Comparison of ENCODE assay signal across 21 cellular contexts in genomic region chr5:96577909-96578308, GRCh38.
"Had no signal": no experiment of that assay in that cellular context is flagged by ENCODE, and none has a peak within 500 bp of the region (broad histone marks: within the 10 kb centered on the region; RNA-seq: fewer than 3 reads in every experiment).

No MANE protein-coding gene starts in this region.

- H3K4me1 ChIP-seq: ascending aorta, heart right ventricle, neural progenitor cell had no signal

- H3K9me3 ChIP-seq: ascending aorta, heart right ventricle, sigmoid colon had no signal

- H3K27ac ChIP-seq: ascending aorta, cardiac muscle cell, heart right ventricle, neural progenitor cell, sigmoid colon, VCaP had no signal

- H3K27me3 ChIP-seq: ascending aorta, cardiac muscle cell, heart right ventricle, neural progenitor cell, sigmoid colon had no signal

- H3K9ac ChIP-seq: neural progenitor cell had no signal

- H3K4me3 ChIP-seq: ascending aorta, cardiac muscle cell, heart right ventricle, lung, neural progenitor cell, sigmoid colon, smooth muscle cell had no signal

- DNase-seq: activated CD4-positive, alpha-beta T cell treated with anti-CD3 and anti-CD28 coated beads, Interleukin-2, amount 10 ng/mL, durations not matched to agents 7 days and 5 days; activated CD8-positive, alpha-beta T cell treated with anti-CD3 and anti-CD28 coated beads for 36 hours; activated gamma-delta T cell treated with Interleukin-2 at 50 U/mL for 16 hours; activated T-cell treated with anti-CD3 and anti-CD28 coated beads, Interleukin-2, amount 50 U/mL, for 1 hour; effector CD4-positive, alpha-beta T cell; heart right ventricle; kidney; naive thymus-derived CD8-positive, alpha-beta T cell; sigmoid colon; stimulated activated CD4-positive, alpha-beta T cell treated with anti-CD3 and anti-CD28 coated beads, Interleukin-15, amount 100 ng/mL, for 24 hours; T-cell; trophoblast cell had no signal

- H3K4me2 ChIP-seq: neural progenitor cell, smooth muscle cell had no signal

- H3K36me3 ChIP-seq: ascending aorta, cardiac muscle cell, heart right ventricle, neural progenitor cell, sigmoid colon had no signal

- ATAC-seq: activated CD4-positive, CD25-positive, alpha-beta regulatory T cell treated with anti-CD3 and anti-CD28 coated beads, Interleukin-2, amount 50 U/mL, for 24 hours; activated CD8-positive, alpha-beta T cell treated with anti-CD3 and anti-CD28 coated beads for 36 hours; heart right ventricle; left lobe of liver; naive thymus-derived CD8-positive, alpha-beta T cell; stimulated activated memory B cell treated with anti-CD40 and anti-IgM and Interleukin-4, amounts not matched to agents 10 μg/mL and 1 μg/mL and 100 μg/mL, for 72 hours; T-cell had no signal

- H2AFZ ChIP-seq: neural progenitor cell had no signal
